ENCODE assay signal across 17 cellular contexts in the genomic region with DNA sequence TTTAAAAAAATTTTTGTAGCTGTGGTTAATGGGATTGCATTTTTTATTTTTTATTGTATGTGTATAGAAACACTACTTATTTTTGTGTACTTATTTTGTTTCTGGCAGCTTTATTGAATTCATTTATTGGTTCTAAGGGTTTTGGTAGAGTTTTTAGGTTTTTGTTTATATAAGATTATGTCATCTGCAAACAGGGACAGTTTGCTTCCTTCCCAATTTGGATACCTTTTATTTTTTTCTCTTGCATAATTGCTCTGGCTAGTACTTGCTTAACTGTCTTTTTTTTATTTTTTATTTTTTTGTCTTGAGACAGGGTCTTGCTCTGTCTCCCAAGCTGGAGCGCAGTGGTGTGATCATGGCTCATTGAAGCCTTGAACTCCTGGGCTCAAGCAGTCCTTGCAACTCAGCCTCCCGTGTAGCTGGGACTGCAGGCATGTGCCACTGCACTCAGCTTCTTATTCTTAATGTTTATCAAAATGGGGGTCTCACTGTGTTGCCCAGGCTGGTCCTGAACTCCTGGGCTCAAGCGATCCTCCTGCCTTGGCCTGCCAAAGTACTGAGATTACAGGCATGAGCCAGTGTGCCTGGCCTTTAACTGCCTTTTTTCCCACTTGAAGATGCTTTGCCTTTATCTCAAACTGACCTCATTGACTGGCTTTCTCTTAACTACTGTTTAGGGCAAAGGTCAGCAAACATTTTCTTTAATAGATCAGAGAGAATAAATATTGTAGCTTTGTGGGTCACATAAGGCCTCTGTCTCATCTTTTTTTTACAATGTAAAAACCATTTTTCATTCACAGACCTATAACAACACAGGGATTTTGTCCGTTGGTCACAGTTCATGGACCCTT.
"Had no signal": no experiment of that assay in that cellular context is flagged by ENCODE, and none has a peak within 500 bp of the region (broad histone marks: within the 10 kb centered on the region; RNA-seq: fewer than 3 reads in every experiment).

No MANE protein-coding gene starts in this region.

- H3K27me3 ChIP-seq: testis had no signal

- H3K4me1 ChIP-seq: testis had no signal

- H3K9me3 ChIP-seq: mucosa of descending colon, testis had no signal

- H3K27me3 Mint-ChIP-seq: activated CD4-positive, alpha-beta memory T cell treated with anti-CD3 and anti-CD28 coated beads, Interleukin-2, amount 10 ng/mL, durations not matched to agents 7 days and 5 days; activated CD4-positive, alpha-beta T cell treated with anti-CD3 and anti-CD28 coated beads for 36 hours; activated T-helper 17 cell treated with anti-CD3 and anti-CD28 coated beads, Interleukin-2, amount 50 U/mL, for 72 hours; naive thymus-derived CD8-positive, alpha-beta T cell; stimulated activated naive CD8-positive, alpha-beta T cell treated with anti-CD3 and anti-CD28 coated beads, Interleukin-15, amount 100 ng/mL, for 72 hours; T-cell had no signal

- H3K27ac Mint-ChIP-seq: activated CD4-positive, alpha-beta memory T cell treated with anti-CD3 and anti-CD28 coated beads, Interleukin-2, amount 10 ng/mL, durations not matched to agents 7 days and 5 days; activated CD4-positive, alpha-beta T cell treated with anti-CD3 and anti-CD28 coated beads for 36 hours; activated naive CD4-positive, alpha-beta T cell treated with anti-CD3 and anti-CD28 coated beads for 36 hours; activated T-helper 17 cell treated with anti-CD3 and anti-CD28 coated beads, Interleukin-2, amount 50 U/mL, for 72 hours; endodermal cell had no signal

- DNase-seq: activated CD4-positive, alpha-beta memory T cell treated with anti-CD3 and anti-CD28 coated beads, Interleukin-2, amount 10 ng/mL, durations not matched to agents 7 days and 5 days; activated CD4-positive, alpha-beta T cell treated with anti-CD3 and anti-CD28 coated beads for 36 hours; activated CD8-positive, alpha-beta memory T cell treated with anti-CD3 and anti-CD28 coated beads, Interleukin-2, amount 50 U/mL, for 48 hours; activated naive CD4-positive, alpha-beta T cell treated with anti-CD3 and anti-CD28 coated beads for 36 hours; dermis blood vessel endothelial cell; endodermal cell; hypothalamus; mammary epithelial cell; mucosa of descending colon; naive thymus-derived CD8-positive, alpha-beta T cell; stimulated activated CD4-positive, alpha-beta T cell treated with anti-CD3 and anti-CD28 coated beads, Interleukin-15, amount 100 ng/mL, for 24 hours; stimulated activated CD4-positive, alpha-beta T cell treated with anti-CD3 and anti-CD28 coated beads, Interleukin-4, amount 100 ng/mL, for 24 hours; stimulated activated naive CD8-positive, alpha-beta T cell treated with anti-CD3 and anti-CD28 coated beads, Interleukin-15, amount 100 ng/mL, for 72 hours; T-cell; testis had no signal

- H3K9me3 Mint-ChIP-seq: activated CD4-positive, alpha-beta memory T cell treated with anti-CD3 and anti-CD28 coated beads, Interleukin-2, amount 10 ng/mL, durations not matched to agents 7 days and 5 days; activated naive CD4-positive, alpha-beta T cell treated with anti-CD3 and anti-CD28 coated beads for 36 hours; activated T-helper 17 cell treated with anti-CD3 and anti-CD28 coated beads, Interleukin-2, amount 50 U/mL, for 72 hours; endodermal cell; naive thymus-derived CD8-positive, alpha-beta T cell; stimulated activated naive CD8-positive, alpha-beta T cell treated with anti-CD3 and anti-CD28 coated beads, Interleukin-15, amount 100 ng/mL, for 72 hours; T-cell had no signal

- H3K4me3 Mint-ChIP-seq: activated CD4-positive, alpha-beta memory T cell treated with anti-CD3 and anti-CD28 coated beads, Interleukin-2, amount 10 ng/mL, durations not matched to agents 7 days and 5 days; activated CD4-positive, alpha-beta T cell treated with anti-CD3 and anti-CD28 coated beads for 36 hours; activated naive CD4-positive, alpha-beta T cell treated with anti-CD3 and anti-CD28 coated beads for 36 hours; stimulated activated naive CD8-positive, alpha-beta T cell treated with anti-CD3 and anti-CD28 coated beads, Interleukin-15, amount 100 ng/mL, for 72 hours had no signal

- H3K27ac ChIP-seq: testis, VCaP had no signal

- ATAC-seq: activated CD4-positive, alpha-beta T cell treated with anti-CD3 and anti-CD28 coated beads for 36 hours; activated T-helper 17 cell treated with anti-CD3 and anti-CD28 coated beads, Interleukin-2, amount 50 U/mL, for 72 hours; mucosa of descending colon; naive thymus-derived CD8-positive, alpha-beta T cell; stimulated activated naive CD8-positive, alpha-beta T cell treated with anti-CD3 and anti-CD28 coated beads, Interleukin-15, amount 100 ng/mL, for 72 hours; T-cell had no signal

- H3K4me3 ChIP-seq: mucosa of descending colon, testis had no signal
